ENCODE assay signal across 21 cellular contexts in genomic region chr7:134371536-134371935, GRCh38.
"Had no signal": no experiment of that assay in that cellular context is flagged by ENCODE, and none has a peak within 500 bp of the region (broad histone marks: within the 10 kb centered on the region; RNA-seq: fewer than 3 reads in every experiment).

No MANE protein-coding gene starts in this region.

- H3K27ac Mint-ChIP-seq: activated CD4-positive, alpha-beta memory T cell treated with anti-CD3 and anti-CD28 coated beads for 36 hours; activated CD4-positive, alpha-beta T cell treated with anti-CD3 and anti-CD28 coated beads for 36 hours; activated naive CD8-positive, alpha-beta T cell treated with anti-CD3 and anti-CD28 coated beads for 36 hours; endodermal cell; naive B cell had no signal

- H3K4me1 Mint-ChIP-seq: activated CD4-positive, alpha-beta T cell treated with anti-CD3 and anti-CD28 coated beads for 36 hours; activated naive CD8-positive, alpha-beta T cell treated with anti-CD3 and anti-CD28 coated beads for 36 hours; central memory CD8-positive, alpha-beta T cell; naive B cell had no signal

- H3K4me3 ChIP-seq: body of pancreas, colonic mucosa, hepatocyte, mucosa of descending colon, neural progenitor cell, prostate gland, tibial artery had no signal

- H3K27me3 ChIP-seq: body of pancreas, colonic mucosa, hepatocyte, neural progenitor cell, tibial artery had no signal

- H3K9me3 Mint-ChIP-seq: activated CD4-positive, alpha-beta memory T cell treated with anti-CD3 and anti-CD28 coated beads for 36 hours; activated naive CD8-positive, alpha-beta T cell treated with anti-CD3 and anti-CD28 coated beads for 36 hours; central memory CD8-positive, alpha-beta T cell; endodermal cell had no signal

- H3K36me3 Mint-ChIP-seq: activated CD4-positive, alpha-beta memory T cell treated with anti-CD3 and anti-CD28 coated beads for 36 hours; activated naive CD8-positive, alpha-beta T cell treated with anti-CD3 and anti-CD28 coated beads for 36 hours; naive B cell; neural progenitor cell had no signal

- H3K4me3 Mint-ChIP-seq: activated CD4-positive, alpha-beta memory T cell treated with anti-CD3 and anti-CD28 coated beads for 36 hours; activated CD4-positive, alpha-beta T cell treated with anti-CD3 and anti-CD28 coated beads for 36 hours; activated naive CD8-positive, alpha-beta T cell treated with anti-CD3 and anti-CD28 coated beads for 36 hours; central memory CD8-positive, alpha-beta T cell; endodermal cell; naive B cell; neural progenitor cell had no signal

- H3K27ac ChIP-seq: body of pancreas, colonic mucosa, foreskin keratinocyte, hepatocyte, neural progenitor cell, prostate gland, tibial artery had no signal

- H3K9me3 ChIP-seq: body of pancreas, colonic mucosa, mucosa of descending colon, prostate gland, tibial artery had no signal

- H3K4me1 ChIP-seq: colonic mucosa, foreskin keratinocyte, neural progenitor cell, prostate gland, tibial artery had no signal

- H3K36me3 ChIP-seq: colonic mucosa, neural progenitor cell, prostate gland, tibial artery had no signal

- ATAC-seq: activated CD4-positive, alpha-beta T cell treated with anti-CD3 and anti-CD28 coated beads for 36 hours; body of pancreas; foreskin keratinocyte; mucosa of descending colon; right cardiac atrium had no signal

- DNase-seq: activated CD4-positive, alpha-beta memory T cell treated with anti-CD3 and anti-CD28 coated beads for 36 hours; activated CD4-positive, alpha-beta T cell treated with anti-CD3 and anti-CD28 coated beads for 36 hours; activated naive CD4-positive, alpha-beta T cell; activated naive CD8-positive, alpha-beta T cell treated with anti-CD3 and anti-CD28 coated beads for 36 hours; activated T-cell treated with anti-CD3 and anti-CD28 coated beads for 4 hours; amniotic stem cell; body of pancreas; colonic mucosa; endodermal cell; foreskin keratinocyte; mesenchymal stem cell; mucosa of descending colon; naive B cell; right cardiac atrium; stimulated activated CD4-positive, alpha-beta T cell treated with anti-CD3 and anti-CD28 coated beads, Interleukin-2, amount 100 ng/mL, for 24 hours; stimulated activated naive CD4-positive, alpha-beta T cell treated with Interleukin-2 at 50 U/mL for 16 hours; tibial artery had no signal
